ENCODE assay signal across 11 cellular contexts in genomic region chr1:197198333-197198732, GRCh38. TPM values are rescaled to one million over a fixed set of nuclear protein-coding genes. Genes with fewer than 3 reads are reported as not detected.
A peak's percentile ranks its signal among the peaks of the same experiment; 100 is the strongest.
DNase-seq lines count a peak whose midpoint lies in the region; ATAC-seq and TF ChIP-seq lines count a peak whose summit lies in the region.
"Had no signal": no experiment of that assay in that cellular context is flagged by ENCODE, and none has a peak within 500 bp of the region (broad histone marks: within the 10 kb centered on the region; RNA-seq: fewer than 3 reads in every experiment).

No MANE protein-coding gene starts in this region.

- TF ChIP-seq EP300 in esophagus muscularis mucosa (IDR thresholded peaks at IDR 0.05): no peak

- H3K4me3 Mint-ChIP-seq in GM23338: peak overlapping the region; percentile 66; the same call in 2 of the 3 replicates

- H3K79me2 ChIP-seq in GM23338 (replicated peaks; ENCODE audit: insufficient read depth): peaks cover 72% of the 10 kb centered on the region

- no peak for TF ChIP-seq CTCF in GM23338 (conservative IDR thresholded peaks at IDR 0.05; ENCODE audit: low read depth in 2 of 2)
- no peak for TF ChIP-seq CTCF in esophagus muscularis mucosa (IDR thresholded peaks at IDR 0.05)
- no peak for TF ChIP-seq CTCF in retinal pigment epithelial cell (conservative IDR thresholded peaks at IDR 0.05; ENCODE audit: low read depth, low read length)

- H3K27ac Mint-ChIP-seq in GM23338: no peak overlapping the region

- intact Hi-C loops in esophagus muscularis mucosa (cut with DNase I): loop anchor here (5.0 kb wide), 1 partner anchor 959 kb away; the partner anchor contains the start of gene NEK7

- H3F3A ChIP-seq in GM23338 (replicated peaks; ENCODE audit: low read depth): no peaks in the 10 kb centered on the region

- H3K27me3 ChIP-seq in GM23338 (ENCODE audit: insufficient read depth): no peaks in the 10 kb centered on the region
- no peaks in the 10 kb centered on the region for H3K27me3 ChIP-seq in SJCRH30
- H3K27me3 ChIP-seq in esophagus muscularis mucosa: no peaks in the 10 kb centered on the region
- H3K27me3 ChIP-seq: SJSA1 had no signal

- no peak overlapping the region for H2AFZ ChIP-seq in GM23338

- no peak for TF ChIP-seq POLR2A in esophagus muscularis mucosa (IDR thresholded peaks at IDR 0.05; ENCODE audit: low read depth)

- H3K27ac ChIP-seq in GM23338 (ENCODE audit: low read depth): no peak overlapping the region
- no peak overlapping the region for H3K27ac ChIP-seq in SJCRH30
- H3K27ac ChIP-seq in esophagus muscularis mucosa (replicated peaks in 1 of 4): no peak overlapping the region
- H3K27ac ChIP-seq: SJSA1 had no signal

- H3K9me3 ChIP-seq in SJCRH30 (replicated peaks) (no peaks in the 10 kb centered on the region), esophagus muscularis mucosa (no peaks in the 10 kb centered on the region)
- H3K9me3 ChIP-seq: SJSA1 had no signal

- H3K4me3 ChIP-seq in GM23338 (peak overlapping the region; percentile 84), SJCRH30 (peak overlapping the region; percentile 71; the same call in 1 of the 2 replicates), esophagus muscularis mucosa (peak overlapping the region; percentile 13 to 76 (median 30)), retinal pigment epithelial cell (ENCODE audit: low read length) (peak overlapping the region; percentile 78)
- H3K4me3 ChIP-seq: SJSA1 had no signal

- H3K4me1 Mint-ChIP-seq in GM23338: peaks cover 48% of the 10 kb centered on the region

- no peaks in the 10 kb centered on the region for H3K9me2 ChIP-seq in GM23338 (ENCODE audit: insufficient read depth)

- H3K27me3 Mint-ChIP-seq in GM23338 (ENCODE audit: insufficient read depth, low read depth, poor library complexity): peaks cover 8% of the 10 kb centered on the region

- ATAC-seq in GM23338 (no peak), GM21526 (IDR thresholded peaks at IDR 0.05; ENCODE audit: low FRiP score, unreplicated experiment) (no peak), HG02840 (IDR thresholded peaks at IDR 0.05; ENCODE audit: low FRiP score, unreplicated experiment) (no peak)
- ATAC-seq: HCT116 had no signal

- no peaks in the 10 kb centered on the region for H3K36me3 Mint-ChIP-seq in GM23338 (ENCODE audit: low read depth)

- H3K4me1 ChIP-seq in GM23338 (ENCODE audit: insufficient read depth): peaks cover 43% of the 10 kb centered on the region
- H3K4me1 ChIP-seq in SJCRH30: no peaks in the 10 kb centered on the region; the same call in 1 of the 2 replicates
- H3K4me1 ChIP-seq in esophagus muscularis mucosa: peaks cover 25 to 64% (median 61%) of the 10 kb centered on the region in 4 donors

- no peaks in the 10 kb centered on the region for H4K20me1 ChIP-seq in GM23338 (replicated peaks; ENCODE audit: insufficient read depth)

- 72% methylated on average over 2 of the region's 2 CpGs for WGBS in esophagus muscularis mucosa

- peak overlapping the region; percentile 85 for H3K4me2 ChIP-seq in GM23338

- no peaks in the 10 kb centered on the region for H3K9me3 Mint-ChIP-seq in GM23338

- DNase-seq in GM23338 (ENCODE audit: low spot score) (no peak), SJCRH30 (no peak), esophagus muscularis mucosa (ENCODE audit: extremely low spot score) (no peak), retinal pigment epithelial cell (ENCODE audit: low read depth) (no peak), HCEC 1CT (no peak), foreskin melanocyte (no peak)
- DNase-seq: stimulated activated CD4-positive, alpha-beta T cell treated with anti-CD3 and anti-CD28 coated beads, Interleukin-1b, Interleukin-23, amount 100 ng/mL, for 48 hours had no signal

- H3K36me3 ChIP-seq in GM23338 (ENCODE audit: insufficient read depth): no peaks in the 10 kb centered on the region
- no peaks in the 10 kb centered on the region for H3K36me3 ChIP-seq in SJCRH30
- H3K36me3 ChIP-seq in esophagus muscularis mucosa: no peaks in the 10 kb centered on the region

TF ChIP-seq in GM23338, 12 proteins besides CTCF, POLR2A, EP300 and RAD21 (continues in another document):
- no peak for TF ChIP-seq ETS1 (IDR thresholded peaks at IDR 0.05)
- TF ChIP-seq ZNF331 (CRISPR knock-in tag; IDR thresholded peaks at IDR 0.05; ENCODE audit: low read depth): no peak
- no peak for TF ChIP-seq EZH2phosphoT487 (IDR thresholded peaks at IDR 0.05; ENCODE audit: unreplicated experiment)
- TF ChIP-seq NANOG (IDR thresholded peaks at IDR 0.05; ENCODE audit: borderline replicate concordance): no peak
- no peak for TF ChIP-seq EZH2 (IDR thresholded peaks at IDR 0.05; ENCODE audit: low read depth, unreplicated experiment)
- no peak for TF ChIP-seq ZNF462 (CRISPR knock-in tag; IDR thresholded peaks at IDR 0.05)
- no peak for TF ChIP-seq ZNF114 (CRISPR knock-in tag; IDR thresholded peaks at IDR 0.05)

RNA-seq across cellular contexts. Expression of gene ZBTB41, which starts 2.8 kb away (rescaled TPM):
- 6.9 and 8.2 TPM in 2 replicates for total RNA-seq in GM23338 (2014; rRNA removed; shearing (Covaris generic))
- polyA plus RNA-seq in GM23338 (2016; fragmentation: Nextera tagmentation; extraction: Ambion mirVana): 1.9 and 2.2 TPM in 2 replicates
- 6.4 and 6.7 TPM in 2 replicates for total RNA-seq in SJCRH30 (2014; rRNA removed; shearing (Covaris generic))
- 10 to 100 TPM in 3 of 4 donors, 1 to 10 TPM in 1; 9.8 to 12.5 (median 10.4) TPM for total RNA-seq in esophagus muscularis mucosa

RNA-seq across cellular contexts. Expression of gene ASPM, which starts 51.9 kb away (rescaled TPM):
- 64.9 and 65.4 TPM in 2 replicates for total RNA-seq in GM23338 (2014; rRNA removed; shearing (Covaris generic))
- 35.6 and 36.8 TPM in 2 replicates for polyA plus RNA-seq in GM23338 (2016; fragmentation: Nextera tagmentation; extraction: Ambion mirVana)
- 64.3 and 76.1 TPM in 2 replicates for total RNA-seq in SJCRH30 (2014; rRNA removed; shearing (Covaris generic))
- total RNA-seq in esophagus muscularis mucosa: under 1 TPM in 3 of 4 donors, not detected in 1; 0.13 to 0.75 (median 0.17) TPM

Comparison
In these comparisons a context has a peak if more than half of its experiments do, and no peak if none do; other contexts are left out.
1. H3K4me3 ChIP-seq: peak in every context shown above with its lines; median percentile 84 in GM23338; 78 in retinal pigment epithelial cell; 71 in SJCRH30; 30 in esophagus muscularis mucosa.
2. RNA of gene ASPM, which starts 51.9 kb away (total RNA-seq): 64.3 to 76.1 TPM in SJCRH30 and 64.9 to 65.4 TPM in GM23338; 0.13 to 0.75 TPM in esophagus muscularis mucosa; every median in the first group is over 10 times any median in the second.